Comparison of ENCODE assay signal across 18 cellular contexts in genomic region chr3:64919934-64920333, GRCh38.
"Had no signal": no experiment of that assay in that cellular context is flagged by ENCODE, and none has a peak within 500 bp of the region (broad histone marks: within the 10 kb centered on the region; RNA-seq: fewer than 3 reads in every experiment).

No MANE protein-coding gene starts in this region.

- DNase-seq: dermis blood vessel endothelial cell; dorsolateral prefrontal cortex; effector CD4-positive, alpha-beta T cell; effector memory CD4-positive, alpha-beta T cell; foreskin keratinocyte; heart left ventricle; hippocampal formation; left cardiac atrium; left lung; lower lobe of right lung; mesenchymal stem cell; midbrain; naive thymus-derived CD4-positive, alpha-beta T cell; natural killer cell had no signal

- H3K36me3 ChIP-seq: heart left ventricle, left lung, lower lobe of right lung had no signal

- H3K4me1 Mint-ChIP-seq: naive thymus-derived CD4-positive, alpha-beta T cell; natural killer cell had no signal

- H3K27ac Mint-ChIP-seq: naive thymus-derived CD4-positive, alpha-beta T cell; natural killer cell had no signal

- H3K4me3 Mint-ChIP-seq: naive thymus-derived CD4-positive, alpha-beta T cell; natural killer cell had no signal

- H3K4me3 ChIP-seq: coronary artery, dorsolateral prefrontal cortex, gastroesophageal sphincter, heart left ventricle, left lung, lower lobe of right lung had no signal

- H3K4me1 ChIP-seq: lower lobe of right lung had no signal

- ATAC-seq: esophagus mucosa; foreskin keratinocyte; gastroesophageal sphincter; heart left ventricle; left cardiac atrium; left lung; lower lobe of right lung; naive thymus-derived CD4-positive, alpha-beta T cell; natural killer cell had no signal

- H3K27me3 ChIP-seq: dorsolateral prefrontal cortex, foreskin keratinocyte, gastroesophageal sphincter, heart left ventricle, left lung had no signal

- H3K36me3 Mint-ChIP-seq: naive thymus-derived CD4-positive, alpha-beta T cell; natural killer cell had no signal

- H3K27ac ChIP-seq: coronary artery, dorsolateral prefrontal cortex, epithelial cell of prostate, foreskin keratinocyte, gastroesophageal sphincter, left lung, lower lobe of right lung had no signal

- H3K9me3 ChIP-seq: gastroesophageal sphincter, heart left ventricle, left lung, lower lobe of right lung had no signal
